Comparison of ENCODE assay signal across 28 cellular contexts in the genomic region with DNA sequence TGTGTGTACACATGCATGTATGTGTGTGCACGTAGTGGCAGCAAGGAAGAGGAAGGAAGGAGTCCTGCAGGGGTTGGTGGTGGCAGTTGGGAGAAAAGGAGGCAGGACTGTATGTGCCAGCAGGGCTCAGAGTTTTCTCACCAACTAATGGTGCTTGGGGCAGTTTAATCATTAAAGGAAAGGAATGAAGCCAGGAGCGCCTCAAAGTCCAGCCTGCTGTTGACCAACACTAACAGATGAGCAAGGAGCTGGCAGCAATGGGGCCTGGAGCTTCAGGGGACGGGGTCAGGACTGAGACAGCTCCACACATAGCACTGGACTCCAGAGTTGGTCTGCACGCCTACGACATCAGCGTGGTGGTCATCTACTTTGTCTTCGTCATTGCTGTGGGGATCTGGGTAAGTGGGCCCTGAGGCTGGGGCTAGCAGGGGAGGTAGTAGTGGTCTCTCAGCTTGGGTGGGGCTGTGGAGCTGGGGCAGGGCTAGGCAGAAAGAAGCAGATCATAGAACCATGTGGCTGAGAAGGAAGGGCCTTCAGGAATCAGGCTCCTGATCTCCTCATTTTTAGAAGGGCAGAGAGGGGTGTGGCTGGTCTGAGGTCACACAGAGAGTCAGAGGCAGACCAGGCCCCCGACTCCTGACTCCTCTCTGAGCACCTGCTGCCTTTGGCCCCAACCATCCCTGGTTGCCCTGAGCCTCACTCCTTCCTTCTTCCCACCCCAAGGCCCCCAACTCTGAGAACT. TPM values are rescaled to one million over a fixed set of nuclear protein-coding genes. Genes with fewer than 3 reads are reported as not detected.
DNase-seq lines count a peak whose midpoint lies in the region; TF ChIP-seq lines count a peak whose summit lies in the region.
"Had no signal": no experiment of that assay in that cellular context is flagged by ENCODE, and none has a peak within 500 bp of the region (broad histone marks: within the 10 kb centered on the region; RNA-seq: fewer than 3 reads in every experiment).

A gene (plus strand): TSS at position 216 of the 742 bp plus-strand sequence. CDS start 21 bp downstream, at position 237.

- H3K4me1 Mint-ChIP-seq in MCF 10A (ENCODE audit: insufficient read depth, unreplicated experiment) = peaks cover 11% of the 10 kb centered on the region
- H3K4me1 Mint-ChIP-seq: activated CD8-positive, alpha-beta memory T cell treated with anti-CD3 and anti-CD28 coated beads, Interleukin-2, amount 10 ng/mL, durations not matched to agents 7 days and 5 days; B cell; nephron progenitor cell had no signal

- H3K14ac ChIP-seq in neuronal stem cell (ENCODE audit: low read length) (no peak within 1 kb of the TSS), trophoblast cell (ENCODE audit: low read length) (no peak within 1 kb of the TSS)

- H3K27me3 Mint-ChIP-seq in MCF 10A (ENCODE audit: insufficient read depth, unreplicated experiment) = no peaks in the 10 kb centered on the region
- H3K27me3 Mint-ChIP-seq: B cell; dendritic cell treated with granulocyte-macrophage colony-stimulating factor and Interleukin-4, amounts not matched to agents 40 ng/mL and 50 ng/mL, for 4 days had no signal

- H3K18ac ChIP-seq in neuronal stem cell (ENCODE audit: low read length) = peak within 1 kb of the TSS; percentile 50
- no peak within 1 kb of the TSS for H3K18ac ChIP-seq in trophoblast cell (ENCODE audit: low read length)

- no peak within 1 kb of the TSS for H3K27ac Mint-ChIP-seq in MCF 10A (ENCODE audit: low read depth, unreplicated experiment)
- H3K27ac Mint-ChIP-seq: activated CD8-positive, alpha-beta memory T cell treated with anti-CD3 and anti-CD28 coated beads, Interleukin-2, amount 10 ng/mL, durations not matched to agents 7 days and 5 days; B cell; dendritic cell treated with granulocyte-macrophage colony-stimulating factor and Interleukin-4, amounts not matched to agents 40 ng/mL and 50 ng/mL, for 4 days; nephron progenitor cell; T-helper 2 cell treated with Interferon-gamma antibody and Interleukin-4, amounts not matched to agents 5 μg/mL and 100 μg/mL, for 36 hours had no signal

- POLR2A ChIA-PET in MCF 10A (lab: Yijun Ruan, JAX) = no interaction called here

- H2BK5ac ChIP-seq in neuronal stem cell (ENCODE audit: low read length) (no peak within 1 kb of the TSS), trophoblast cell (ENCODE audit: low read depth, low read length, poor library complexity) (no peak within 1 kb of the TSS)

- H3K9ac ChIP-seq in colonic mucosa (ENCODE audit: low read depth in 2 of 2, low read length in 2 of 2) (no peak within 1 kb of the TSS), neuronal stem cell (ENCODE audit: low read depth, low read length, poor library complexity) (peak within 1 kb of the TSS; percentile 16), trophoblast cell (ENCODE audit: low read length) (no peak within 1 kb of the TSS)

- in situ Hi-C loops in ACHN (cut with HindIII; ENCODE audit: low pct_ligation_motif_present, low pct_unique_long_range_greater_than_20kb, low sequenced_read_pairs) = no loop called here

- H3K79me2 ChIP-seq in trophoblast cell (ENCODE audit: control insufficient read depth, insufficient read depth, low read length, poor library complexity) = no peaks in the 10 kb centered on the region

- H3K36me3 ChIP-seq in colonic mucosa = no peaks in the 10 kb centered on the region
- no peaks in the 10 kb centered on the region for H3K36me3 ChIP-seq in neuronal stem cell (replicated peaks in 1 of 2; ENCODE audit: control insufficient read depth in 2 of 2, insufficient read depth in 2 of 2, low read length in 2 of 2)
- H3K36me3 ChIP-seq in trophoblast cell (ENCODE audit: control insufficient read depth in 1 of 2, insufficient read depth in 2 of 2, low read length in 2 of 2) = no peaks in the 10 kb centered on the region
- no peaks in the 10 kb centered on the region for H3K36me3 ChIP-seq in left ventricle myocardium inferior
- H3K36me3 ChIP-seq: tibial nerve, WERI-Rb-1 had no signal

- no TSS peak for BruUV-seq in MCF 10A (replicated peaks; lab: Mats Ljungman, UMichigan)

- H3K27me3 ChIP-seq in colonic mucosa = no peaks in the 10 kb centered on the region
- H3K27me3 ChIP-seq in neuronal stem cell (ENCODE audit: control insufficient read depth in 3 of 3, insufficient read depth in 3 of 3, low read depth in 1 of 3, low read length in 3 of 3) = no peaks in the 10 kb centered on the region
- no peaks in the 10 kb centered on the region for H3K27me3 ChIP-seq in trophoblast cell (ENCODE audit: insufficient read depth, low read length)
- peaks cover 14% of the 10 kb centered on the region for H3K27me3 ChIP-seq in left ventricle myocardium inferior (ENCODE audit: low read depth)
- H3K27me3 ChIP-seq: tibial nerve had no signal

- no peaks in the 10 kb centered on the region for H3K9me3 ChIP-seq in colonic mucosa
- H3K9me3 ChIP-seq in neuronal stem cell (replicated peaks in 1 of 2; ENCODE audit: control insufficient read depth in 2 of 2, insufficient read depth in 1 of 2, low read depth in 1 of 2, low read length in 2 of 2) = peaks cover 0 to 4% of the 10 kb centered on the region in 2 donors
- peaks cover 5% of the 10 kb centered on the region for H3K9me3 ChIP-seq in trophoblast cell (ENCODE audit: insufficient read depth, low read depth, low read length)
- H3K9me3 ChIP-seq in left ventricle myocardium inferior (replicated peaks) = no peaks in the 10 kb centered on the region
- H3K9me3 ChIP-seq: tibial nerve had no signal

- no peak within 1 kb of the TSS for H4K12ac ChIP-seq in trophoblast cell (ENCODE audit: low read depth, low read length)

- H4K91ac ChIP-seq in neuronal stem cell (ENCODE audit: low read depth, low read length, poor library complexity) (no peak within 1 kb of the TSS), trophoblast cell (ENCODE audit: low read depth, low read length) (no peak within 1 kb of the TSS)

- no peak within 1 kb of the TSS for H2BK12ac ChIP-seq in neuronal stem cell (ENCODE audit: low read length)
- H2BK12ac ChIP-seq in trophoblast cell (ENCODE audit: low read length) = no peak within 1 kb of the TSS

- H3K4me3 ChIP-seq in colonic mucosa (no peak within 1 kb of the TSS), neuronal stem cell (ENCODE audit: low read length in 2 of 2) (no peak within 1 kb of the TSS), trophoblast cell (ENCODE audit: low read depth, low read length) (no peak within 1 kb of the TSS), left ventricle myocardium inferior (no peak within 1 kb of the TSS)
- H3K4me3 ChIP-seq: tibial nerve had no signal

- H3K4me2 ChIP-seq in neuronal stem cell (ENCODE audit: insufficient read depth, low read length, poor library complexity, severe bottlenecking) (no peak within 1 kb of the TSS), trophoblast cell (ENCODE audit: low read length) (no peak within 1 kb of the TSS)

- peak within 1 kb of the TSS; percentile 30 for H3K27ac ChIP-seq in colonic mucosa
- H3K27ac ChIP-seq in neuronal stem cell (replicated peaks; ENCODE audit: low read length) = no peak within 1 kb of the TSS
- no peak within 1 kb of the TSS for H3K27ac ChIP-seq in trophoblast cell (ENCODE audit: low read depth, low read length)
- no peak within 1 kb of the TSS for H3K27ac ChIP-seq in left ventricle myocardium inferior (replicated peaks)
- H3K27ac ChIP-seq: WERI-Rb-1 had no signal

- intact Hi-C loops in colonic mucosa (cut with DNase I) = no loop called here
- intact Hi-C loops in left ventricle myocardium inferior (cut with micrococcal nuclease) = no loop called here
- intact Hi-C loops in MCF 10A (cut with micrococcal nuclease) = no loop called here

- H3K4me1 ChIP-seq in colonic mucosa (no peaks in the 10 kb centered on the region), neuronal stem cell (ENCODE audit: control insufficient read depth in 2 of 2, insufficient read depth in 1 of 2, low read depth in 1 of 2, low read length in 2 of 2) (no peaks in the 10 kb centered on the region), trophoblast cell (ENCODE audit: control insufficient read depth in 1 of 2, insufficient read depth in 2 of 2, low read length in 2 of 2) (no peaks in the 10 kb centered on the region), left ventricle myocardium inferior (no peaks in the 10 kb centered on the region)

- H2BK120ac ChIP-seq in neuronal stem cell (ENCODE audit: low read depth, low read length) (no peak within 1 kb of the TSS), trophoblast cell (ENCODE audit: insufficient read depth, low read length, poor library complexity) (no peak within 1 kb of the TSS)

- H2AK5ac ChIP-seq in neuronal stem cell (ENCODE audit: low read depth, low read length) = peak within 1 kb of the TSS; percentile 24
- H2AK5ac ChIP-seq in trophoblast cell (ENCODE audit: low read length) = no peak within 1 kb of the TSS

- no peaks in the 10 kb centered on the region for H3K36me3 Mint-ChIP-seq in MCF 10A (ENCODE audit: insufficient read depth, unreplicated experiment)
- H3K36me3 Mint-ChIP-seq: activated CD8-positive, alpha-beta memory T cell treated with anti-CD3 and anti-CD28 coated beads, Interleukin-2, amount 10 ng/mL, durations not matched to agents 7 days and 5 days had no signal

- H3K23ac ChIP-seq in neuronal stem cell (ENCODE audit: low read depth, low read length, poor library complexity) (no peak within 1 kb of the TSS), trophoblast cell (ENCODE audit: low read length) (no peak within 1 kb of the TSS)

- H3K9me3 Mint-ChIP-seq in MCF 10A (ENCODE audit: unreplicated experiment) = no peaks in the 10 kb centered on the region
- H3K9me3 Mint-ChIP-seq: dendritic cell treated with granulocyte-macrophage colony-stimulating factor and Interleukin-4, amounts not matched to agents 40 ng/mL and 50 ng/mL, for 4 days; nephron progenitor cell; T-helper 2 cell treated with Interferon-gamma antibody and Interleukin-4, amounts not matched to agents 5 μg/mL and 100 μg/mL, for 36 hours had no signal

- CTCF ChIA-PET in MCF 10A (lab: Yijun Ruan, JAX) = interaction anchor here (0.6 kb wide), 1 partner anchor 477 kb away, joined by 4 read pairs; no protein-coding TSS in a partner anchor

- TF ChIP-seq CTCF in colonic mucosa (IDR thresholded peaks at IDR 0.05) (no peak), left ventricle myocardium inferior (IDR thresholded peaks at IDR 0.05; ENCODE audit: borderline replicate concordance) (no peak), MCF 10A (IDR thresholded peaks at IDR 0.05; ENCODE audit: unreplicated experiment) (no peak)

- H2BK15ac ChIP-seq in neuronal stem cell (ENCODE audit: low read length) = no peak within 1 kb of the TSS

- WGBS in neuronal stem cell (ENCODE audit: extremely low coverage in 2 of 2, insufficient read length in 2 of 2, insufficient replicate concordance in 1 of 2), 2 donors = no CpG with 5 or more reads among the region's 8 CpGs
- WGBS in trophoblast cell (ENCODE audit: extremely low coverage, insufficient coverage, insufficient read length) = no CpG with 5 or more reads among the region's 8 CpGs

- DNase-seq in ACHN = peak; percentile 32
- DNase-seq in colonic mucosa = no peak
- peak; percentile 24 for DNase-seq in left kidney (ENCODE audit: low read depth, low spot score)
- DNase-seq in neuronal stem cell (ENCODE audit: low spot score) = no peak
- no peak for DNase-seq in trophoblast cell
- DNase-seq in left ventricle myocardium inferior = no peak
- no peak for DNase-seq in MCF 10A (ENCODE audit: unreplicated experiment)
- DNase-seq in T1000 (lab: John Stamatoyannopoulos, UW) = no peak
- DNase-seq: activated CD4-positive, alpha-beta T cell treated with anti-CD3 and anti-CD28 coated beads, Interleukin-2, amount 50 U/mL, for 1 hour; activated CD8-positive, alpha-beta memory T cell treated with anti-CD3 and anti-CD28 coated beads, Interleukin-2, amount 10 ng/mL, durations not matched to agents 7 days and 5 days; activated naive CD4-positive, alpha-beta T cell treated with anti-CD3 and anti-CD28 coated beads, Interleukin-2, amount 50 U/mL, for 16 hours; anterior cingulate cortex; DMS79 treated with DMSO at 0.1 percent for 48 hours; NCI-H1092 treated with DMSO at 0.1 percent for 48 hours; NCI-H446; nephron progenitor cell; OCI-M1; posterior cingulate gyrus; stimulated activated CD8-positive, alpha-beta memory T cell treated with anti-CD3 and anti-CD28 coated beads, Interleukin-4, amount 100 ng/mL, for 48 hours; WERI-Rb-1 had no signal

- H4K8ac ChIP-seq in neuronal stem cell (ENCODE audit: low read depth, low read length) (no peak within 1 kb of the TSS), trophoblast cell (ENCODE audit: low read depth, low read length) (no peak within 1 kb of the TSS)

- H3K4me3 Mint-ChIP-seq in MCF 10A (ENCODE audit: unreplicated experiment) = no peak within 1 kb of the TSS
- H3K4me3 Mint-ChIP-seq: activated CD8-positive, alpha-beta memory T cell treated with anti-CD3 and anti-CD28 coated beads, Interleukin-2, amount 10 ng/mL, durations not matched to agents 7 days and 5 days; B cell; dendritic cell treated with granulocyte-macrophage colony-stimulating factor and Interleukin-4, amounts not matched to agents 40 ng/mL and 50 ng/mL, for 4 days; nephron progenitor cell; T-helper 2 cell treated with Interferon-gamma antibody and Interleukin-4, amounts not matched to agents 5 μg/mL and 100 μg/mL, for 36 hours had no signal

- H3K79me1 ChIP-seq in neuronal stem cell (ENCODE audit: low read depth, low read length) = no peaks in the 10 kb centered on the region
- no peaks in the 10 kb centered on the region for H3K79me1 ChIP-seq in trophoblast cell (ENCODE audit: low read length)

- no peak within 1 kb of the TSS for H2AFZ ChIP-seq in neuronal stem cell (ENCODE audit: low read length)
- no peak within 1 kb of the TSS for H2AFZ ChIP-seq in trophoblast cell (ENCODE audit: insufficient read depth, low read length, poor library complexity)

- H3K4ac ChIP-seq in neuronal stem cell (ENCODE audit: low read length) = no peak within 1 kb of the TSS
- no peak within 1 kb of the TSS for H3K4ac ChIP-seq in trophoblast cell (ENCODE audit: low read depth, low read length)

RNA-seq across cellular contexts. Expression of the gene that starts here (rescaled TPM):
- total RNA-seq in colonic mucosa (1 to 10 TPM; 1.4 to 3.2 TPM), left ventricle myocardium inferior (0.36 TPM), MCF 10A (2022) (not detected in 2 replicates)
- not detected for polyA plus RNA-seq in neuronal stem cell (2013, experiment 1 of 2)
- polyA plus RNA-seq in neuronal stem cell (2013, experiment 2 of 2) = not detected
- polyA plus RNA-seq in trophoblast cell (2013) = 0.07 TPM in 2 replicates
- total RNA-seq: A172; activated CD8-positive, alpha-beta memory T cell treated with anti-CD3 and anti-CD28 coated beads, Interleukin-2, amount 10 ng/mL, durations not matched to agents 7 days and 5 days; B cell; fibroblast of lung; H4; LHCN-M2; tibial nerve had no signal
- polyA plus RNA-seq: fibroblast of lung had no signal

Comparison
In these comparisons a context has a peak if more than half of its experiments do, and no peak if none do; other contexts are left out.
1. DNase-seq: peak in ACHN (single experiment) and left kidney (single experiment); none in colonic mucosa (single experiment), neuronal stem cell (single experiment), trophoblast cell (0 of 2), left ventricle myocardium inferior (single experiment), MCF 10A (single experiment) and T1000 (single experiment).